In the genomic region with DNA sequence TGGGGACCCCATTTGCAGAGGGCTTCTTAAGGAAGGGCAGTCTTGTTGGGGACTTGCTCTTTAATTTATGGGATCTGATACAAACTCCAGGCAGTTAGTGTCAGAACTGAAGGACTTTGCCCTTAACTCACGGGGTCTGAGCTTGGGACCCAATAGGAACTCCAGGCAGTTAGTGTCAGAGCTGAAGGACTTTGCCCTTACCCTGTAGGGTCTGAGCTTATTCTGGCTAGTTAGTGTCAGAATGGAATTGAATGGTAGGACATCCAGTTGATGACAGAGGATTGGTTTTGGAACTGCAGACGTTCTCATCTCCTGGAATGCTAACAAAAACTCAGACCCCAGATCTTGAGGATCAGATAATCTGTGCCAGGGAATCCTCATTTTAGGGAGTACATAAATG, we compare ENCODE assay signal across 21 cellular contexts.
"Had no signal": no experiment of that assay in that cellular context is flagged by ENCODE, and none has a peak within 500 bp of the region (broad histone marks: within the 10 kb centered on the region; RNA-seq: fewer than 3 reads in every experiment).

No MANE protein-coding gene starts in this region.

- ATAC-seq: activated naive CD8-positive, alpha-beta T cell treated with anti-CD3 and anti-CD28 coated beads, Interleukin-2, amount 50 U/mL, for 24 hours; activated T-cell treated with anti-CD3 and anti-CD28 coated beads, Interleukin-2, amount 50 U/mL, for 4 hours; gastrocnemius medialis; T-helper 17 cell had no signal

- H3K4me1 ChIP-seq: tibial nerve had no signal

- DNase-seq: activated CD4-positive, alpha-beta memory T cell treated with anti-CD3 and anti-CD28 coated beads, Interleukin-2, amount 10 ng/mL, durations not matched to agents 7 days and 5 days; activated CD4-positive, alpha-beta T cell treated with anti-CD3 and anti-CD28 coated beads for 1 hour; activated CD4-positive, alpha-beta T cell treated with anti-CD3 and anti-CD28 coated beads, Interleukin-2, amount 10 ng/mL, durations not matched to agents 7 days and 5 days; activated CD8-positive, alpha-beta memory T cell treated with anti-CD3 and anti-CD28 coated beads, Interleukin-2, amount 50 U/mL, for 48 hours; activated naive CD8-positive, alpha-beta T cell treated with anti-CD3 and anti-CD28 coated beads, Interleukin-2, amount 50 U/mL, for 24 hours; activated T-cell treated with anti-CD3 and anti-CD28 coated beads, Interleukin-2, amount 50 U/mL, for 4 hours; amygdala; dermis blood vessel endothelial cell; effector CD4-positive, alpha-beta T cell; erythroblast; gastrocnemius medialis; naive B cell; nephron progenitor cell; retina; stimulated activated CD4-positive, alpha-beta T cell treated with anti-CD3 and anti-CD28 coated beads, Interleukin-15, amount 100 ng/mL, for 24 hours; stimulated activated CD4-positive, alpha-beta T cell treated with anti-CD3 and anti-CD28 coated beads, Interleukin-2, amount 100 ng/mL, for 24 hours; stimulated activated naive CD4-positive, alpha-beta T cell treated with Interleukin-2 at 50 U/mL for 16 hours; T-helper 17 cell had no signal

- H3K4me3 ChIP-seq: gastrocnemius medialis, lung, tibial nerve had no signal

- H3K27me3 ChIP-seq: gastrocnemius medialis, tibial nerve had no signal

- H3K9me3 ChIP-seq: gastrocnemius medialis, neutrophil, tibial nerve had no signal

- H3K27ac ChIP-seq: gastrocnemius medialis, neutrophil, tibial nerve had no signal

- H3K36me3 ChIP-seq: gastrocnemius medialis, neutrophil, tibial nerve had no signal
